In genomic region chr20:35718972-35719635, GRCh38 we compare ENCODE assay signal across 24 cellular contexts. TPM values are rescaled to one million over a fixed set of nuclear protein-coding genes. Genes with fewer than 3 reads are reported as not detected.
DNase-seq lines count a peak whose midpoint lies in the region; TF ChIP-seq lines count a peak whose summit lies in the region.
"Had no signal": no experiment of that assay in that cellular context is flagged by ENCODE, and none has a peak within 500 bp of the region (broad histone marks: within the 10 kb centered on the region; RNA-seq: fewer than 3 reads in every experiment).

No MANE protein-coding gene starts in this region.

- BruUV-seq in Calu3 (replicated peaks; lab: Mats Ljungman, UMichigan) = no TSS peak

- H3K4me1 ChIP-seq in CD4-positive, alpha-beta memory T cell (ENCODE audit: insufficient read depth, low read length) = peaks cover 64% of the 10 kb centered on the region
- H3K4me1 ChIP-seq in fibroblast of lung (ENCODE audit: control insufficient read depth, extremely low read depth, insufficient read depth, low read length) = peaks cover 2% of the 10 kb centered on the region
- H3K4me1 ChIP-seq in CD8-positive, alpha-beta memory T cell (ENCODE audit: insufficient read depth, low read length) = peaks cover 14% of the 10 kb centered on the region
- H3K4me1 ChIP-seq: neural progenitor cell, thyroid gland had no signal

- DNase-seq in AG04450 (ENCODE audit: low read depth, low spot score) (no peak), RWPE1 (ENCODE audit: low spot score) (no peak), fibroblast of lung (ENCODE audit: low read depth in 2 of 2) (no peak), type B pancreatic cell (ENCODE audit: extremely low spot score, unreplicated experiment) (no peak), Calu3 (no peak)
- no peak for DNase-seq in CD4-positive, alpha-beta memory T cell
- no peak for DNase-seq in stimulated activated CD4-positive, alpha-beta T cell treated with anti-CD3 and anti-CD28 coated beads, Interleukin-4, amount 100 ng/mL, for 24 hours
- DNase-seq in CD8-positive, alpha-beta memory T cell = no peak
- DNase-seq: activated B cell treated with CpG ODN at 0.5 μM for 24 hours; activated CD4-positive, alpha-beta memory T cell treated with anti-CD3 and anti-CD28 coated beads for 36 hours; activated naive CD4-positive, alpha-beta T cell treated with anti-CD3 and anti-CD28 coated beads, Interleukin-2, amount 50 U/mL, for 16 hours; activated T-cell treated with anti-CD3 and anti-CD28 coated beads, Interleukin-2, amount 50 U/mL, for 1 hour; Caco-2; central memory CD4-positive, alpha-beta T cell; lower lobe of right lung; NCI-H1105; small intestine; stimulated activated naive CD4-positive, alpha-beta T cell; thyroid gland had no signal

- H3K27ac Mint-ChIP-seq in CD4-positive, alpha-beta memory T cell = peak overlapping the region in 5 of 7 donors; percentile 24 to 73 (median 46)
- H3K27ac Mint-ChIP-seq in type B pancreatic cell (no peak overlapping the region), Calu3 (ENCODE audit: unreplicated experiment) (no peak overlapping the region)
- peak overlapping the region in 4 of 8 donors; percentile 11 to 68 (median 26) for H3K27ac Mint-ChIP-seq in CD8-positive, alpha-beta memory T cell
- H3K27ac Mint-ChIP-seq: activated B cell treated with CpG ODN at 0.5 μM for 24 hours; B cell; neural progenitor cell; T-helper 2 cell treated with Interferon-gamma antibody and Interleukin-4, amounts not matched to agents 5 μg/mL and 100 μg/mL, for 36 hours had no signal

- H3K27ac ChIP-seq in AG04450 (ENCODE audit: low read depth, low read length) (peak overlapping the region; percentile 13), RWPE1 (peak overlapping the region; percentile 12), fibroblast of lung (ENCODE audit: insufficient read depth, low read length) (peak overlapping the region; percentile 0)
- H3K27ac ChIP-seq in CD4-positive, alpha-beta memory T cell (ENCODE audit: low read depth, low read length) = no peak overlapping the region
- H3K27ac ChIP-seq in CD8-positive, alpha-beta memory T cell (ENCODE audit: low read depth, low read length) = no peak overlapping the region
- H3K27ac ChIP-seq: ascending aorta, epithelial cell of prostate, lower lobe of right lung, neural progenitor cell, thyroid gland had no signal

- no peaks in the 10 kb centered on the region for H3K9me3 Mint-ChIP-seq in CD4-positive, alpha-beta memory T cell
- H3K9me3 Mint-ChIP-seq in type B pancreatic cell = no peaks in the 10 kb centered on the region
- no peaks in the 10 kb centered on the region for H3K9me3 Mint-ChIP-seq in Calu3 (ENCODE audit: low read depth, unreplicated experiment)
- no peaks in the 10 kb centered on the region for H3K9me3 Mint-ChIP-seq in CD8-positive, alpha-beta memory T cell
- H3K9me3 Mint-ChIP-seq: activated B cell treated with CpG ODN at 0.5 μM for 24 hours; activated CD4-positive, alpha-beta memory T cell treated with anti-CD3 and anti-CD28 coated beads for 36 hours; neural progenitor cell; T-helper 2 cell treated with Interferon-gamma antibody and Interleukin-4, amounts not matched to agents 5 μg/mL and 100 μg/mL, for 36 hours had no signal

- peaks cover 60 to 74% of the 10 kb centered on the region in 2 donors for H3K36me3 Mint-ChIP-seq in CD4-positive, alpha-beta memory T cell
- H3K36me3 Mint-ChIP-seq in type B pancreatic cell (peaks cover 37% of the 10 kb centered on the region), Calu3 (ENCODE audit: insufficient read depth, unreplicated experiment) (peaks cover 100% of the 10 kb centered on the region)
- H3K36me3 Mint-ChIP-seq in CD8-positive, alpha-beta memory T cell = peaks cover 11 to 89% (median 33%) of the 10 kb centered on the region in 3 donors

- H3K4me3 ChIP-seq in AG04450 (ENCODE audit: low read depth, low read length) (no peak overlapping the region), fibroblast of lung (replicated peaks in 1 of 4; ENCODE audit: control extremely low read depth in 1 of 4, insufficient read depth in 1 of 4, low read depth in 3 of 4, low read length in 4 of 4) (no peak overlapping the region)
- H3K4me3 ChIP-seq in CD4-positive, alpha-beta memory T cell (ENCODE audit: low read length in 2 of 2) = no peak overlapping the region
- no peak overlapping the region for H3K4me3 ChIP-seq in CD8-positive, alpha-beta memory T cell (ENCODE audit: low read length)
- H3K4me3 ChIP-seq: ascending aorta, lower lobe of right lung, neural progenitor cell, thyroid gland had no signal

- no peak overlapping the region for H3K9ac ChIP-seq in fibroblast of lung (ENCODE audit: insufficient read depth, low read length)
- H3K9ac ChIP-seq: neural progenitor cell had no signal

- H3K9me3 ChIP-seq in AG04450 (ENCODE audit: control insufficient read depth, insufficient read depth, low read length) (no peaks in the 10 kb centered on the region), fibroblast of lung (ENCODE audit: control insufficient read depth, insufficient read depth, low read depth, low read length) (no peaks in the 10 kb centered on the region)
- H3K9me3 ChIP-seq in CD4-positive, alpha-beta memory T cell (ENCODE audit: control insufficient read depth in 1 of 2, low read length in 2 of 2) = no peaks in the 10 kb centered on the region
- no peaks in the 10 kb centered on the region for H3K9me3 ChIP-seq in CD8-positive, alpha-beta memory T cell (ENCODE audit: low read length)
- H3K9me3 ChIP-seq: ascending aorta, Caco-2, lower lobe of right lung, thyroid gland had no signal

- no peaks in the 10 kb centered on the region for H3K27me3 Mint-ChIP-seq in CD4-positive, alpha-beta memory T cell
- H3K27me3 Mint-ChIP-seq in type B pancreatic cell (no peaks in the 10 kb centered on the region), Calu3 (ENCODE audit: unreplicated experiment) (no peaks in the 10 kb centered on the region)
- peaks cover 0 to 1% of the 10 kb centered on the region in 2 donors for H3K27me3 Mint-ChIP-seq in CD8-positive, alpha-beta memory T cell
- H3K27me3 Mint-ChIP-seq: activated B cell treated with CpG ODN at 0.5 μM for 24 hours; activated CD4-positive, alpha-beta memory T cell treated with anti-CD3 and anti-CD28 coated beads for 36 hours; B cell had no signal

- peaks cover 81% of the 10 kb centered on the region for H3K79me2 ChIP-seq in fibroblast of lung (ENCODE audit: control insufficient read depth, insufficient read depth, low read length)

- H2AFZ ChIP-seq in fibroblast of lung (ENCODE audit: low read length) = no peak overlapping the region
- H2AFZ ChIP-seq: neural progenitor cell had no signal

- POLR2A ChIA-PET in AG04450 (lab: Yijun Ruan, JAX) (interaction anchor here (0.7 to 2.3 kb wide), 5 partner anchors 9 to 192 kb away, joined by 3 to 9 read pairs (median 6); partner anchors contain the start of gene RBM39), RWPE1 (lab: Yijun Ruan, JAX; ENCODE audit: low non-redundant PET) (interaction anchor here (0.6 to 0.8 kb wide), 2 partner anchors 16 to 131 kb away, joined by 3 to 5 read pairs; no protein-coding TSS in a partner anchor)
- POLR2A ChIA-PET in CD4-positive, alpha-beta memory T cell (lab: Charles Lee; ENCODE audit: partially characterized antibody) = interaction anchor here (0.9 to 3.4 kb wide), 7 partner anchors 9 to 49 kb away, joined by 3 to 15 read pairs (median 5); partner anchors contain the start of genes NFS1, RBM39 and ROMO1
- POLR2A ChIA-PET in CD8-positive, alpha-beta memory T cell (lab: Charles Lee) = interaction anchor here (0.5 kb wide), 1 partner anchor 166 kb away, joined by 6 read pairs; no protein-coding TSS in a partner anchor

- TF ChIP-seq CTCF in AG04450 (IDR thresholded peaks at IDR 0.05; ENCODE audit: low read depth, low read length) (no peak), RWPE1 (conservative IDR thresholded peaks at IDR 0.05; ENCODE audit: low read depth) (no peak), fibroblast of lung (conservative IDR thresholded peaks at IDR 0.05 in 1 of 2, IDR thresholded peaks at IDR 0.05 in 1 of 2; ENCODE audit: low read depth in 1 of 2, low read length in 2 of 2) (no peak), type B pancreatic cell (conservative IDR thresholded peaks at IDR 0.05) (no peak), Calu3 (IDR thresholded peaks at IDR 0.05; ENCODE audit: unreplicated experiment) (no peak)

- no peaks in the 10 kb centered on the region for H3K27me3 ChIP-seq in AG04450 (ENCODE audit: control insufficient read depth, insufficient read depth, low read length)
- H3K27me3 ChIP-seq in CD4-positive, alpha-beta memory T cell (ENCODE audit: insufficient read depth, low read length) = no peaks in the 10 kb centered on the region
- no peaks in the 10 kb centered on the region for H3K27me3 ChIP-seq in fibroblast of lung (ENCODE audit: control insufficient read depth, insufficient read depth, low read length)
- no peaks in the 10 kb centered on the region for H3K27me3 ChIP-seq in CD8-positive, alpha-beta memory T cell (ENCODE audit: insufficient read depth, low read length, poor library complexity, severe bottlenecking)
- H3K27me3 ChIP-seq: ascending aorta, neural progenitor cell, thyroid gland had no signal

- CTCF ChIA-PET in AG04450 (lab: Charles Lee) = interaction anchor here (0.8 kb wide), 1 partner anchor 23 kb away, joined by 3 read pairs; the partner anchor contains the start of gene RBM39
- CTCF ChIA-PET in CD4-positive, alpha-beta memory T cell (lab: Charles Lee; ENCODE audit: partially characterized antibody) = interaction anchor here (0.9 to 1.8 kb wide), 4 partner anchors 9 to 166 kb away, joined by 3 to 6 read pairs (median 4); no protein-coding TSS in a partner anchor
- CTCF ChIA-PET in RWPE1 (lab: Yijun Ruan, JAX) = interaction anchor here (0.6 to 1.6 kb wide), 3 partner anchors 13 to 23 kb away, joined by 4 to 6 read pairs (median 6); no protein-coding TSS in a partner anchor
- CTCF ChIA-PET in Calu3 (lab: Charles Lee) = interaction anchor here (0.6 to 1.6 kb wide), 5 partner anchors 10 to 177 kb away, joined by 3 to 7 read pairs (median 3); partner anchors contain the start of gene RBM39
- CTCF ChIA-PET in CD8-positive, alpha-beta memory T cell (lab: Charles Lee) = interaction anchor here (1.1 kb wide), 1 partner anchor 100 kb away, joined by 3 read pairs; no protein-coding TSS in a partner anchor

- H3K4me3 Mint-ChIP-seq in CD4-positive, alpha-beta memory T cell = peak overlapping the region in 1 of 8 donors; percentile 17
- H3K4me3 Mint-ChIP-seq in type B pancreatic cell (no peak overlapping the region), Calu3 (ENCODE audit: low read depth, unreplicated experiment) (no peak overlapping the region)
- peak overlapping the region in 1 of 7 donors; percentile 18 for H3K4me3 Mint-ChIP-seq in CD8-positive, alpha-beta memory T cell
- H3K4me3 Mint-ChIP-seq: activated B cell treated with CpG ODN at 0.5 μM for 24 hours; activated CD4-positive, alpha-beta memory T cell treated with anti-CD3 and anti-CD28 coated beads for 36 hours; B cell; neural progenitor cell; T-helper 2 cell treated with Interferon-gamma antibody and Interleukin-4, amounts not matched to agents 5 μg/mL and 100 μg/mL, for 36 hours had no signal

- H4K20me1 ChIP-seq in fibroblast of lung (ENCODE audit: control insufficient read depth, extremely low read depth, insufficient read depth, low read length) = peaks cover 8% of the 10 kb centered on the region

- intact Hi-C loops in CD4-positive, alpha-beta memory T cell (cut with micrococcal nuclease) = no loop called here
- intact Hi-C loops in Calu3 (cut with micrococcal nuclease; ENCODE audit: unreplicated experiment) = no loop called here

- H3K36me3 ChIP-seq in CD4-positive, alpha-beta memory T cell (ENCODE audit: insufficient read depth, low read length) = peaks cover 93% of the 10 kb centered on the region
- peaks cover 41% of the 10 kb centered on the region for H3K36me3 ChIP-seq in fibroblast of lung (ENCODE audit: control insufficient read depth, insufficient read depth, low read length)
- peaks cover 84% of the 10 kb centered on the region for H3K36me3 ChIP-seq in CD8-positive, alpha-beta memory T cell (ENCODE audit: insufficient read depth, low read length)

- H3K4me2 ChIP-seq in fibroblast of lung (ENCODE audit: extremely low read depth, insufficient read depth, low read length) = no peak overlapping the region
- H3K4me2 ChIP-seq: neural progenitor cell had no signal

- peaks cover 31 to 64% (median 46%) of the 10 kb centered on the region in 4 donors for H3K4me1 Mint-ChIP-seq in CD4-positive, alpha-beta memory T cell
- no peaks in the 10 kb centered on the region for H3K4me1 Mint-ChIP-seq in type B pancreatic cell (ENCODE audit: unreplicated experiment)
- no peaks in the 10 kb centered on the region for H3K4me1 Mint-ChIP-seq in Calu3 (ENCODE audit: low read depth, unreplicated experiment)
- H3K4me1 Mint-ChIP-seq in CD8-positive, alpha-beta memory T cell = peaks cover 53 to 69% (median 68%) of the 10 kb centered on the region in 3 donors
- H3K4me1 Mint-ChIP-seq: neural progenitor cell had no signal

RNA-seq across cellular contexts. Expression of gene ROMO1, which starts 19.9 kb away (rescaled TPM):
- polyA plus RNA-seq in AG04450 (2011; rRNA removed) (177 and 261 TPM in 2 replicates), fibroblast of lung (205 and 222 TPM in 2 replicates)
- 19.5 and 22.6 TPM in 2 replicates for polyA minus RNA-seq in AG04450 (2011; rRNA and poly(A)+ RNA removed)
- total RNA-seq in CD4-positive, alpha-beta memory T cell = 10 to 100 TPM; 38.4 to 43.8 TPM
- polyA plus RNA-seq in CD4-positive, alpha-beta memory T cell = 100 to 1,000 TPM; 273 to 335 TPM
- total RNA-seq in fibroblast of lung (118 and 239 TPM in 2 replicates), type B pancreatic cell (ENCODE audit: low replicate concordance) (131 and 160 TPM in 2 replicates), Calu3 (2022) (230 and 267 TPM in 2 replicates)
- polyA plus RNA-seq in fibroblast of lung (2012) = 314 and 442 TPM in 2 replicates
- polyA minus RNA-seq in fibroblast of lung (ENCODE audit: low replicate concordance) = 21.9 and 25.9 TPM in 2 replicates
- 100 to 1,000 TPM; 108 to 117 TPM for total RNA-seq in CD8-positive, alpha-beta memory T cell
- 358 TPM for polyA plus RNA-seq in CD8-positive, alpha-beta memory T cell

RNA-seq across cellular contexts. Expression of gene NFS1, which starts 20.0 kb away (rescaled TPM):
- polyA plus RNA-seq in AG04450 (2011; rRNA removed) (43.8 and 44.4 TPM in 2 replicates), fibroblast of lung (34.7 and 37.7 TPM in 2 replicates)
- 21.2 and 21.3 TPM in 2 replicates for polyA minus RNA-seq in AG04450 (2011; rRNA and poly(A)+ RNA removed)
- 10 to 100 TPM; 30.3 to 33.6 TPM for total RNA-seq in CD4-positive, alpha-beta memory T cell
- 10 to 100 TPM in 1 of 2 donors, 1 to 10 TPM in 1; 6.3 to 28.3 TPM for polyA plus RNA-seq in CD4-positive, alpha-beta memory T cell
- total RNA-seq in fibroblast of lung (31.7 and 36.5 TPM in 2 replicates), type B pancreatic cell (ENCODE audit: low replicate concordance) (26.7 and 29.9 TPM in 2 replicates), Calu3 (2022) (44.6 and 53.0 TPM in 2 replicates)
- polyA plus RNA-seq in fibroblast of lung (2012) = 22.8 and 29.9 TPM in 2 replicates
- polyA minus RNA-seq in fibroblast of lung (ENCODE audit: low replicate concordance) = 23.9 and 33.3 TPM in 2 replicates
- 10 to 100 TPM; 36.4 to 37.7 TPM for total RNA-seq in CD8-positive, alpha-beta memory T cell
- polyA plus RNA-seq in CD8-positive, alpha-beta memory T cell = 18.8 TPM

RNA-seq across cellular contexts. Expression of gene RBM39, which starts 23.0 kb away (rescaled TPM):
- polyA plus RNA-seq in AG04450 (2011; rRNA removed) (144 and 162 TPM in 2 replicates), fibroblast of lung (43.1 and 57.7 TPM in 2 replicates)
- 113 and 190 TPM in 2 replicates for polyA minus RNA-seq in AG04450 (2011; rRNA and poly(A)+ RNA removed)
- 100 to 1,000 TPM; 631 to 665 TPM for total RNA-seq in CD4-positive, alpha-beta memory T cell
- polyA plus RNA-seq in CD4-positive, alpha-beta memory T cell = 100 to 1,000 TPM in 1 of 2 donors, 10 to 100 TPM in 1; 76.7 to 153 TPM
- total RNA-seq in fibroblast of lung (462 and 465 TPM in 2 replicates), type B pancreatic cell (ENCODE audit: low replicate concordance) (361 and 398 TPM in 2 replicates), Calu3 (2022) (422 and 479 TPM in 2 replicates)
- 113 and 118 TPM in 2 replicates for polyA plus RNA-seq in fibroblast of lung (2012)
- 30.1 and 48.9 TPM in 2 replicates for polyA minus RNA-seq in fibroblast of lung (ENCODE audit: low replicate concordance)
- 100 to 1,000 TPM; 349 to 352 TPM for total RNA-seq in CD8-positive, alpha-beta memory T cell
- polyA plus RNA-seq in CD8-positive, alpha-beta memory T cell = 157 TPM

RNA-seq across cellular contexts. Expression of gene PHF20, which starts 52.7 kb away (rescaled TPM):
- polyA plus RNA-seq in AG04450 (2011; rRNA removed) = 25.8 and 30.6 TPM in 2 replicates
- polyA minus RNA-seq in AG04450 (2011; rRNA and poly(A)+ RNA removed) = 40.8 and 41.2 TPM in 2 replicates
- total RNA-seq in CD4-positive, alpha-beta memory T cell = 10 to 100 TPM; 72.9 to 82.3 TPM
- polyA plus RNA-seq in CD4-positive, alpha-beta memory T cell = 100 to 1,000 TPM; 106 to 126 TPM
- 28.2 and 40.1 TPM in 2 replicates for total RNA-seq in fibroblast of lung
- 31.4 and 32.5 TPM in 2 replicates for polyA plus RNA-seq in fibroblast of lung
- polyA plus RNA-seq in fibroblast of lung (2012) = 24.4 and 29.6 TPM in 2 replicates
- polyA minus RNA-seq in fibroblast of lung (ENCODE audit: low replicate concordance) = 49.2 and 74.5 TPM in 2 replicates
- 33.4 and 37.6 TPM in 2 replicates for total RNA-seq in type B pancreatic cell (ENCODE audit: low replicate concordance)
- 47.4 and 56.7 TPM in 2 replicates for total RNA-seq in Calu3 (2022)
- total RNA-seq in CD8-positive, alpha-beta memory T cell = 10 to 100 TPM; 53.9 to 54.3 TPM
- 124 TPM for polyA plus RNA-seq in CD8-positive, alpha-beta memory T cell

RNA-seq across cellular contexts. Expression of gene CPNE1, which starts 54.4 kb away (rescaled TPM):
- polyA plus RNA-seq in AG04450 (2011; rRNA removed) (93.5 and 95.1 TPM in 2 replicates), fibroblast of lung (128 and 146 TPM in 2 replicates)
- 91.7 and 92.6 TPM in 2 replicates for polyA minus RNA-seq in AG04450 (2011; rRNA and poly(A)+ RNA removed)
- 100 to 1,000 TPM; 316 to 353 TPM for total RNA-seq in CD4-positive, alpha-beta memory T cell
- 100 to 1,000 TPM; 305 to 343 TPM for polyA plus RNA-seq in CD4-positive, alpha-beta memory T cell
- total RNA-seq in fibroblast of lung (88.8 and 101 TPM in 2 replicates), type B pancreatic cell (ENCODE audit: low replicate concordance) (115 and 192 TPM in 2 replicates), Calu3 (2022) (458 and 505 TPM in 2 replicates)
- polyA plus RNA-seq in fibroblast of lung (2012) = 162 and 173 TPM in 2 replicates
- polyA minus RNA-seq in fibroblast of lung (ENCODE audit: low replicate concordance) = 232 and 304 TPM in 2 replicates
- total RNA-seq in CD8-positive, alpha-beta memory T cell = 100 to 1,000 TPM; 295 to 305 TPM
- polyA plus RNA-seq in CD8-positive, alpha-beta memory T cell = 378 TPM

Comparison
In these comparisons a context has a peak if more than half of its experiments do, and no peak if none do; other contexts are left out.
1. H3K27ac ChIP-seq: peak in AG04450 (single experiment), RWPE1 (single experiment) and fibroblast of lung (single experiment); none in CD4-positive, alpha-beta memory T cell (single experiment) and CD8-positive, alpha-beta memory T cell (single experiment).
2. H3K27ac Mint-ChIP-seq: peak in CD4-positive, alpha-beta memory T cell (5 of 7); none in type B pancreatic cell (single experiment) and Calu3 (single experiment).